20 cellular contexts compared by ENCODE assay signal in the genomic region with DNA sequence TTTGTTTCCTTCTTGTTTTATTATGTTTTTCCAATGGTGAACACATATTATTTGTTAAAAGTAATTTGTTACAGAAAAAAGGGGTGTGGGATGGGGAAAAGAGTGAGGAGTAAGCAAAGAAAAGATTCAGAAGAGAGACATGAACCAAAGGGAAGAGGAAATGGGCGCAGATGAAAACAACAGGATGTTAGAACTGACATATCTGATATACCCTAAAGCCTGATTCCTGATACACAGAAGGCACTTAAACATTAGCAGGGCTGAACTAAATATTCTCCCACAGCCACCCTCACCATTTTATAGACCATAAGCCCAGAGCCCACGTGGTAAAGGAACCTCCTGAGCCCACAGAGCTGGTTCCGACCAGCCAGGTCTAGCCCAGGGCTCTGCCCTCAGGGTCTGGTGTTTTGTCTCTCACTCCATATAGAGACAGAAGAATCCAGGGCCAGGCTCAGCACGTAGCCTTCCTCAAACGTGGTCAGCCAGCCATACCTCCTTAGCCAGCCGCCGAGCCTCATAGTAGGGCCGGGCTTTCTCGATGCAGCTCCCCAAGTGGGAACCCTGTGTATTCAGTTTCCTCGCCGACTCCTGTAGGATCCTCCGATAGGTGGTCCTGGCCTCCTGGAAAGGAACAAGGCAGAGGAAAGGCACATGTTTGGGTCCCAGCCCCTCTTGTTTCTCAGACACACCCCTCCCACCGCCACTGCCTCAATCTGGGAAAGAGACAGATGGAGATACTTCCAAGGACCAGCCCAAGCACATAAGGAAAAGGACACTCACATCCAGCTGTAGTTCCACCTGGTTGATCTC. TPM values are rescaled to one million over a fixed set of nuclear protein-coding genes. Genes with fewer than 3 reads are reported as not detected.
DNase-seq lines count a peak whose midpoint lies in the region; ATAC-seq and TF ChIP-seq lines count a peak whose summit lies in the region.
"Had no signal": no experiment of that assay in that cellular context is flagged by ENCODE, and none has a peak within 500 bp of the region (broad histone marks: within the 10 kb centered on the region; RNA-seq: fewer than 3 reads in every experiment).

No MANE protein-coding gene starts in this region.

- H3K36me3 ChIP-seq in GM23338 (ENCODE audit: insufficient read depth) (peaks cover 6% of the 10 kb centered on the region; the same call in 1 of the 2 replicates), neutrophil (peaks cover 66% of the 10 kb centered on the region)

- ATAC-seq in activated T-cell treated with anti-CD3 and anti-CD28 coated beads, Interleukin-2, amount 50 U/mL, for 72 hours (replicated peaks in 1 of 2), result no peak
- ATAC-seq in GM23338 (no peak), HG02759 (IDR thresholded peaks at IDR 0.05; ENCODE audit: unreplicated experiment) (no peak)
- ATAC-seq: GM12878, left ventricle myocardium superior, Panc1 had no signal

- H3K9me2 ChIP-seq in GM23338 (ENCODE audit: insufficient read depth), result no peaks in the 10 kb centered on the region

- peak overlapping the region; percentile 91 for H3K27ac Mint-ChIP-seq in activated T-cell treated with anti-CD3 and anti-CD28 coated beads, Interleukin-2, amount 50 U/mL, for 72 hours
- H3K27ac Mint-ChIP-seq in GM23338, result 0 out of 2 replicates have a peak overlapping the region, but pooled peaks have one; percentile 44
- H3K27ac Mint-ChIP-seq in activated T-helper 2 cell treated with anti-CD3 and anti-CD28 coated beads, Interferon-gamma antibody, Interleukin-2, Interleukin-4, amounts not matched to agents 10 μg/mL and 5 μg/mL and 100 μg/mL, durations not matched to agents 14 hours and 24 hours and 36 hours, result peak overlapping the region; percentile 70

- no peak for DNase-seq in activated T-cell treated with anti-CD3 and anti-CD28 coated beads, Interleukin-2, amount 50 U/mL, for 72 hours
- no peak for DNase-seq in activated T-cell treated with anti-CD3 and anti-CD28 coated beads, Interleukin-2, amount 50 U/mL, for 48 hours
- no peak for DNase-seq in GM23338 (ENCODE audit: low spot score)
- DNase-seq in activated T-helper 2 cell treated with anti-CD3 and anti-CD28 coated beads, Interferon-gamma antibody, Interleukin-2, Interleukin-4, amounts not matched to agents 10 μg/mL and 5 μg/mL and 100 μg/mL, durations not matched to agents 14 hours and 24 hours and 36 hours (ENCODE audit: low spot score), result no peak
- DNase-seq in HuH-7.5 (ENCODE audit: low spot score), result no peak
- no peak for DNase-seq in DMS153 (lab: John Stamatoyannopoulos, UW)
- DNase-seq: anterior cingulate cortex, Calu3, foreskin melanocyte, left ventricle myocardium superior, NCI-H1417, NCI-H2171 treated with DMSO at 0.1 percent for 48 hours, stomach had no signal

- H3K4me3 ChIP-seq in GM23338 (no peak overlapping the region), neutrophil (ENCODE audit: low read depth in 1 of 2, low read length in 1 of 2) (peak overlapping the region; percentile 52 to 64)
- H3K4me3 ChIP-seq: GM12878, stomach, vagina had no signal

- no peaks in the 10 kb centered on the region for H3K27me3 Mint-ChIP-seq in activated T-cell treated with anti-CD3 and anti-CD28 coated beads, Interleukin-2, amount 50 U/mL, for 72 hours (ENCODE audit: low read depth)
- H3K27me3 Mint-ChIP-seq in GM23338 (ENCODE audit: insufficient read depth, low read depth, poor library complexity), result peaks cover 7% of the 10 kb centered on the region
- H3K27me3 Mint-ChIP-seq in activated T-helper 2 cell treated with anti-CD3 and anti-CD28 coated beads, Interferon-gamma antibody, Interleukin-2, Interleukin-4, amounts not matched to agents 10 μg/mL and 5 μg/mL and 100 μg/mL, durations not matched to agents 14 hours and 24 hours and 36 hours (ENCODE audit: low read depth), result no peaks in the 10 kb centered on the region

- no peak overlapping the region for H3K27ac ChIP-seq in GM23338 (ENCODE audit: low read depth)
- H3K27ac ChIP-seq in neutrophil, result peak overlapping the region; percentile 99
- H3K27ac ChIP-seq: KMS-11, vagina, VCaP had no signal

- intact Hi-C loops in activated T-helper 2 cell treated with anti-CD3 and anti-CD28 coated beads, Interferon-gamma antibody, Interleukin-2, Interleukin-4, amounts not matched to agents 10 μg/mL and 5 μg/mL and 100 μg/mL, durations not matched to agents 14 hours and 24 hours and 36 hours (cut with micrococcal nuclease), result no loop called here

- H3K4me1 Mint-ChIP-seq in activated T-cell treated with anti-CD3 and anti-CD28 coated beads, Interleukin-2, amount 50 U/mL, for 72 hours (ENCODE audit: low read depth), result peaks cover 53% of the 10 kb centered on the region
- peaks cover 32% of the 10 kb centered on the region for H3K4me1 Mint-ChIP-seq in GM23338
- peaks cover 40% of the 10 kb centered on the region for H3K4me1 Mint-ChIP-seq in activated T-helper 2 cell treated with anti-CD3 and anti-CD28 coated beads, Interferon-gamma antibody, Interleukin-2, Interleukin-4, amounts not matched to agents 10 μg/mL and 5 μg/mL and 100 μg/mL, durations not matched to agents 14 hours and 24 hours and 36 hours (ENCODE audit: low read depth)

- H3K27me3 ChIP-seq in GM23338 (ENCODE audit: insufficient read depth), result no peaks in the 10 kb centered on the region
- H3K27me3 ChIP-seq in neutrophil, result no peaks in the 10 kb centered on the region
- H3K27me3 ChIP-seq: stomach, vagina had no signal

- 0 out of 2 replicates have a peak, but pooled peaks cover 5% of the 10 kb centered on the region for H3K4me1 ChIP-seq in GM23338 (ENCODE audit: insufficient read depth)
- H3K4me1 ChIP-seq in neutrophil (ENCODE audit: control insufficient read depth in 1 of 2, insufficient read depth in 1 of 2, low read depth in 1 of 2, low read length in 1 of 2), result peaks cover 98% of the 10 kb centered on the region in 2 experiments

- no peak overlapping the region for H3K4me2 ChIP-seq in GM23338
- H3K4me2 ChIP-seq: KMS-11 had no signal

- no peak overlapping the region for H2AFZ ChIP-seq in GM23338

- peaks cover 4% of the 10 kb centered on the region for H4K20me1 ChIP-seq in GM23338 (replicated peaks; ENCODE audit: insufficient read depth)

- H3K9me3 Mint-ChIP-seq in activated T-cell treated with anti-CD3 and anti-CD28 coated beads, Interleukin-2, amount 50 U/mL, for 72 hours, result no peaks in the 10 kb centered on the region
- no peaks in the 10 kb centered on the region; the same call in 2 of the 3 replicates for H3K9me3 Mint-ChIP-seq in GM23338
- H3K9me3 Mint-ChIP-seq in activated T-helper 2 cell treated with anti-CD3 and anti-CD28 coated beads, Interferon-gamma antibody, Interleukin-2, Interleukin-4, amounts not matched to agents 10 μg/mL and 5 μg/mL and 100 μg/mL, durations not matched to agents 14 hours and 24 hours and 36 hours, result no peaks in the 10 kb centered on the region

- TF ChIP-seq CTCF in GM23338 (conservative IDR thresholded peaks at IDR 0.05; ENCODE audit: low read depth in 2 of 2) (no peak), neutrophil (IDR thresholded peaks at IDR 0.05) (no peak)

- no peaks in the 10 kb centered on the region for H3K9me3 ChIP-seq in neutrophil
- H3K9me3 ChIP-seq: stomach, vagina had no signal

- peaks cover 16 to 18% of the 10 kb centered on the region in 2 donors for H3K36me3 Mint-ChIP-seq in activated T-cell treated with anti-CD3 and anti-CD28 coated beads, Interleukin-2, amount 50 U/mL, for 72 hours (ENCODE audit: insufficient read depth in 2 of 2)
- peaks cover 66% of the 10 kb centered on the region for H3K36me3 Mint-ChIP-seq in GM23338 (ENCODE audit: low read depth)
- H3K36me3 Mint-ChIP-seq in activated T-helper 2 cell treated with anti-CD3 and anti-CD28 coated beads, Interferon-gamma antibody, Interleukin-2, Interleukin-4, amounts not matched to agents 10 μg/mL and 5 μg/mL and 100 μg/mL, durations not matched to agents 14 hours and 24 hours and 36 hours (ENCODE audit: low read depth), result peaks cover 66% of the 10 kb centered on the region

- H3K79me2 ChIP-seq in GM23338 (replicated peaks; ENCODE audit: insufficient read depth), result peaks cover 28% of the 10 kb centered on the region

- H3K4me3 Mint-ChIP-seq in activated T-cell treated with anti-CD3 and anti-CD28 coated beads, Interleukin-2, amount 50 U/mL, for 72 hours, result no peak overlapping the region
- H3K4me3 Mint-ChIP-seq in GM23338, result no peak overlapping the region; the same call in 2 of the 3 replicates
- peak overlapping the region; percentile 14 for H3K4me3 Mint-ChIP-seq in activated T-helper 2 cell treated with anti-CD3 and anti-CD28 coated beads, Interferon-gamma antibody, Interleukin-2, Interleukin-4, amounts not matched to agents 10 μg/mL and 5 μg/mL and 100 μg/mL, durations not matched to agents 14 hours and 24 hours and 36 hours (ENCODE audit: low read depth)

- H3F3A ChIP-seq in GM23338 (replicated peaks; ENCODE audit: low read depth), result no peaks in the 10 kb centered on the region

TF ChIP-seq in GM23338, 12 proteins besides CTCF, POLR2A, EP300 and RAD21 (continues in another document):
- TF ChIP-seq ZNF331 (CRISPR knock-in tag; IDR thresholded peaks at IDR 0.05; ENCODE audit: low read depth), result no peak
- no peak for TF ChIP-seq EZH2 (IDR thresholded peaks at IDR 0.05; ENCODE audit: low read depth, unreplicated experiment)
- TF ChIP-seq ZNF114 (CRISPR knock-in tag; IDR thresholded peaks at IDR 0.05), result no peak
- TF ChIP-seq JUNB (IDR thresholded peaks at IDR 0.05; ENCODE audit: unreplicated experiment), result no peak
- TF ChIP-seq STAT1 (IDR thresholded peaks at IDR 0.05; ENCODE audit: unreplicated experiment), result no peak
- TF ChIP-seq CREB1 (CRISPR knock-in tag; IDR thresholded peaks at IDR 0.05; ENCODE audit: low read depth), result no peak

RNA-seq across cellular contexts. Expression of gene SH3BP5L, which starts 9.5 kb away (rescaled TPM):
- total RNA-seq in activated T-cell treated with anti-CD3 and anti-CD28 coated beads, Interleukin-2, amount 50 U/mL, for 72 hours, result 10 to 100 TPM; 23.1 to 25.3 TPM
- total RNA-seq in GM23338 (2014; rRNA removed; shearing (Covaris generic)), result 16.8 and 26.1 TPM in 2 replicates
- polyA plus RNA-seq in GM23338 (2016; fragmentation: Nextera tagmentation; extraction: Ambion mirVana), result 2.8 and 3.9 TPM in 2 replicates
- 27.1 TPM in 2 replicates for total RNA-seq in activated T-helper 2 cell treated with anti-CD3 and anti-CD28 coated beads, Interferon-gamma antibody, Interleukin-2, Interleukin-4, amounts not matched to agents 10 μg/mL and 5 μg/mL and 100 μg/mL, durations not matched to agents 14 hours and 24 hours and 36 hours

RNA-seq across cellular contexts. Expression of gene ZNF672, which starts 21.8 kb away (rescaled TPM):
- 10 to 100 TPM; 42.2 to 47.6 TPM for total RNA-seq in activated T-cell treated with anti-CD3 and anti-CD28 coated beads, Interleukin-2, amount 50 U/mL, for 72 hours
- 26.3 and 39.7 TPM in 2 replicates for total RNA-seq in GM23338 (2014; rRNA removed; shearing (Covaris generic))
- 9.0 and 10.3 TPM in 2 replicates for polyA plus RNA-seq in GM23338 (2016; fragmentation: Nextera tagmentation; extraction: Ambion mirVana)
- total RNA-seq in activated T-helper 2 cell treated with anti-CD3 and anti-CD28 coated beads, Interferon-gamma antibody, Interleukin-2, Interleukin-4, amounts not matched to agents 10 μg/mL and 5 μg/mL and 100 μg/mL, durations not matched to agents 14 hours and 24 hours and 36 hours, result 46.0 and 51.6 TPM in 2 replicates

RNA-seq across cellular contexts. Expression of gene ZNF692, which starts 42.6 kb away (rescaled TPM):
- 10 to 100 TPM; 42.8 to 57.6 TPM for total RNA-seq in activated T-cell treated with anti-CD3 and anti-CD28 coated beads, Interleukin-2, amount 50 U/mL, for 72 hours
- total RNA-seq in GM23338 (2014; rRNA removed; shearing (Covaris generic)), result 34.4 and 57.1 TPM in 2 replicates
- polyA plus RNA-seq in GM23338 (2016; fragmentation: Nextera tagmentation; extraction: Ambion mirVana), result 38.3 and 41.2 TPM in 2 replicates
- 86.4 and 87.0 TPM in 2 replicates for total RNA-seq in activated T-helper 2 cell treated with anti-CD3 and anti-CD28 coated beads, Interferon-gamma antibody, Interleukin-2, Interleukin-4, amounts not matched to agents 10 μg/mL and 5 μg/mL and 100 μg/mL, durations not matched to agents 14 hours and 24 hours and 36 hours
